17 cellular contexts compared by ENCODE assay signal in the genomic region with DNA sequence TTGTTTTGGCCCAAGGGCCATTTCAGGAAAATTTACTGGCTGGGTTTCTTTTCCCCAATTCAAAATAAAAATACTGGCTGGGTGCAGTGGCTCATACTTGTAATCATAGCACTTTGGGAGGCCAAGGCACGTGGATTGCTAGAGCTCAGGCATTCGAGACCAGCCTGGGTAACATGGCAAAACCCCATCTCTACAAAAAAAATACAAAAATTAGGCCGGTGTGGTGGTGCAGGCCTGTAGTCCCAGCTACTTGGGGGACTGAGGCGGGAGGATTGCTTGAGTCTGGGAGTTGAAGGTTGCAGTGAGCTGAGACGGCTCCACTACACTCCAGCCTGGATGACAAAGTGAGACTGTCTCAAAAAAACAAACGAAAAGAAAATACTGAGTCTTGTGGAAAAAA.
A peak's percentile ranks its signal among the peaks of the same experiment; 100 is the strongest.
DNase-seq lines count a peak whose midpoint lies in the region; ATAC-seq and TF ChIP-seq lines count a peak whose summit lies in the region.
"Had no signal": no experiment of that assay in that cellular context is flagged by ENCODE, and none has a peak within 500 bp of the region (broad histone marks: within the 10 kb centered on the region; RNA-seq: fewer than 3 reads in every experiment).

No MANE protein-coding gene starts in this region.

- H2BK5ac ChIP-seq in H9 (ENCODE audit: insufficient read length, low read length): no peak overlapping the region

- H3K23ac ChIP-seq in H9 (ENCODE audit: insufficient read length, low read depth, low read length): no peak overlapping the region

- H3K4me1 ChIP-seq in H9 (ENCODE audit: insufficient read depth, low read length): no peaks in the 10 kb centered on the region
- peaks cover 0 to 20% (median 1%) of the 10 kb centered on the region in 4 donors for H3K4me1 ChIP-seq in tibial artery
- H3K4me1 ChIP-seq in upper lobe of left lung: no peaks in the 10 kb centered on the region

- in situ Hi-C loops in brain microvascular endothelial cell (cut with HindIII; ENCODE audit: low pct_ligation_motif_present, low sequenced_read_pairs): no loop called here

- H4K5ac ChIP-seq in H9 (ENCODE audit: insufficient read length, low read depth, low read length): no peak overlapping the region

- H3K9me3 Mint-ChIP-seq in H9 (peaks cover 0 to 7% of the 10 kb centered on the region in 2 experiments; a peak in 2 of 5 replicates), nephron progenitor cell (peaks cover 32% of the 10 kb centered on the region)

- no peak overlapping the region for H2AFZ ChIP-seq in H9 (ENCODE audit: low read length)

- DNase-seq in H9 (no peak), brain microvascular endothelial cell (no peak), nephron progenitor cell (no peak), tibial artery (no peak), COLO668 (lab: John Stamatoyannopoulos, UW; ENCODE audit: unreplicated experiment) (no peak), upper lobe of left lung (no peak)
- DNase-seq in stimulated activated naive CD4-positive, alpha-beta T cell treated with Interleukin-2 at 50 U/mL for 16 hours (lab: John Stamatoyannopoulos, UW): no peak
- DNase-seq: C1 segment of cervical spinal cord, COR-L47, KBM-7, NCI-H1436 treated with DMSO at 0.1 percent for 48 hours, NCI-H2081, NCI-H345, NCI-H526 treated with DMSO at 0.1 percent for 48 hours had no signal

- no peak overlapping the region for H3K9ac ChIP-seq in H9 (ENCODE audit: extremely low read depth, insufficient read length, low read length)

- peaks cover 43 to 52% (median 49%) of the 10 kb centered on the region in 3 experiments for H3K36me3 Mint-ChIP-seq in H9 (ENCODE audit: insufficient read depth in 1 of 3, low read depth in 3 of 3)
- H3K36me3 Mint-ChIP-seq in nephron progenitor cell (ENCODE audit: low read depth): peaks cover 83% of the 10 kb centered on the region

- H2BK12ac ChIP-seq in H9 (ENCODE audit: insufficient read length, low read depth, low read length): no peak overlapping the region

- no peak for TF ChIP-seq POLR2A in upper lobe of left lung (IDR thresholded peaks at IDR 0.05)

- intact Hi-C loops in tibial artery (cut with DNase I; ENCODE audit: low total_unique reads): no loop called here

- H3K4ac ChIP-seq in H9 (ENCODE audit: low read depth, low read length): no peak overlapping the region

- H3K27me3 ChIP-seq in H9 (ENCODE audit: insufficient read depth, low read length): no peaks in the 10 kb centered on the region
- H3K27me3 ChIP-seq in brain microvascular endothelial cell (replicated peaks): no peaks in the 10 kb centered on the region
- H3K27me3 ChIP-seq in tibial artery: no peaks in the 10 kb centered on the region
- H3K27me3 ChIP-seq in upper lobe of left lung: no peaks in the 10 kb centered on the region

- peaks cover 2% of the 10 kb centered on the region for H3K79me1 ChIP-seq in H9 (ENCODE audit: insufficient read depth, low read depth, low read length, poor library complexity, severe bottlenecking)

- no peaks in the 10 kb centered on the region for H3K23me2 ChIP-seq in H9 (ENCODE audit: insufficient read length, low read depth, low read length, poor library complexity, severe bottlenecking)

- peaks cover 7 to 30% of the 10 kb centered on the region in 2 experiments for H3K4me1 Mint-ChIP-seq in H9
- H3K4me1 Mint-ChIP-seq in nephron progenitor cell: no peaks in the 10 kb centered on the region

- no peak overlapping the region for H3K56ac ChIP-seq in H9 (ENCODE audit: insufficient read length, low read depth, low read length)

- no peak overlapping the region for H2BK20ac ChIP-seq in H9 (ENCODE audit: low read depth, low read length, poor library complexity, severe bottlenecking)

- H3K4me3 Mint-ChIP-seq in H9 (no peak overlapping the region), nephron progenitor cell (no peak overlapping the region)

- no CpG with 5 or more reads among the region's 6 CpGs for WGBS in H9 (ENCODE audit: extremely low coverage, insufficient read length, low lambda C conversion rate)
- 90 to 91% methylated on average over 6 of the region's 6 CpGs for WGBS in upper lobe of left lung, 2 donors

- H3K4me3 ChIP-seq in brain microvascular endothelial cell (ENCODE audit: low read depth, low read length) (no peak overlapping the region), tibial artery (no peak overlapping the region), upper lobe of left lung (no peak overlapping the region)
- H3K4me3 ChIP-seq: SK-N-MC had no signal

- H3K27me3 Mint-ChIP-seq in H9 (ENCODE audit: low read depth): peaks cover under 1% of the 10 kb centered on the region; the same call in 1 of the 2 replicates
- peaks cover 3% of the 10 kb centered on the region for H3K27me3 Mint-ChIP-seq in nephron progenitor cell (ENCODE audit: low read depth, poor library complexity)

- no peak overlapping the region for H2AK5ac ChIP-seq in H9 (ENCODE audit: insufficient read length, low read length)

- TF ChIP-seq EP300 in upper lobe of left lung (IDR thresholded peaks at IDR 0.05): no peak

- no peaks in the 10 kb centered on the region for H3K36me3 ChIP-seq in brain microvascular endothelial cell (replicated peaks)
- H3K36me3 ChIP-seq in tibial artery: no peaks in the 10 kb centered on the region
- H3K36me3 ChIP-seq in upper lobe of left lung: peaks cover 0 to 5% (median 0%) of the 10 kb centered on the region in 4 donors

- H4K8ac ChIP-seq in H9 (replicated peaks; ENCODE audit: insufficient read length, low read depth, low read length): no peak overlapping the region

- no peak for TF ChIP-seq CTCF in H9 (conservative IDR thresholded peaks at IDR 0.05)
- TF ChIP-seq CTCF in brain microvascular endothelial cell (IDR thresholded peaks at IDR 0.05; ENCODE audit: low read depth, low read length, missing control alignments): no peak
- no peak for TF ChIP-seq CTCF in nephron progenitor cell (IDR thresholded peaks at IDR 0.05)
- no peak for TF ChIP-seq CTCF in tibial artery (IDR thresholded peaks at IDR 0.05)
- no peak for TF ChIP-seq CTCF in upper lobe of left lung (IDR thresholded peaks at IDR 0.05)

- no peak overlapping the region for H2BK15ac ChIP-seq in H9 (ENCODE audit: low read depth, low read length)

- H3K4me2 ChIP-seq in H9 (ENCODE audit: insufficient read depth, insufficient read length, low read length): no peak overlapping the region

- H4K91ac ChIP-seq in H9 (ENCODE audit: insufficient read length, low read depth, low read length): no peak overlapping the region

- no peak overlapping the region for H3K14ac ChIP-seq in H9 (ENCODE audit: insufficient read depth, low read length)

- no peak overlapping the region for H3K18ac ChIP-seq in H9 (ENCODE audit: insufficient read length, low read depth, low read length)

- no peaks in the 10 kb centered on the region for H3K9me3 ChIP-seq in H9 (ENCODE audit: control insufficient read depth, low read depth, low read length)
- no peaks in the 10 kb centered on the region for H3K9me3 ChIP-seq in tibial artery
- no peaks in the 10 kb centered on the region for H3K9me3 ChIP-seq in upper lobe of left lung

- H3K79me2 ChIP-seq in H9 (ENCODE audit: insufficient read depth, low read length): peaks cover 5% of the 10 kb centered on the region; the same call in 1 of the 2 replicates

- H4K20me1 ChIP-seq in H9 (ENCODE audit: control insufficient read depth, insufficient read depth, insufficient read length): no peaks in the 10 kb centered on the region

- H3K27ac Mint-ChIP-seq in H9 (peak overlapping the region in 2 of 3 experiments; percentile 47 to 61; a peak in 4 of 7 replicates), nephron progenitor cell (peak overlapping the region; percentile 48)

- H3K27ac ChIP-seq in H9 (ENCODE audit: insufficient read length, low read depth, low read length) (no peak overlapping the region), brain microvascular endothelial cell (peak overlapping the region; percentile 86), tibial artery (peak overlapping the region; percentile 7 to 25), upper lobe of left lung (no peak overlapping the region)
- H3K27ac ChIP-seq: HL-60, SK-N-MC had no signal

- H3T11ph ChIP-seq in H9 (ENCODE audit: low read length): no peak overlapping the region

- no peak for ATAC-seq in upper lobe of left lung (ENCODE audit: low FRiP score in 2 of 2)
- ATAC-seq: HCT116 had no signal

- H2BK120ac ChIP-seq in H9 (ENCODE audit: low read depth, low read length, poor library complexity, severe bottlenecking): no peak overlapping the region

Comparison
In these comparisons a context has a peak if more than half of its experiments do, and no peak if none do; other contexts are left out.
1. H3K27ac ChIP-seq: peak in brain microvascular endothelial cell (single experiment) and tibial artery (2 of 2); none in H9 (single experiment) and upper lobe of left lung (0 of 4).